In the genomic region with DNA sequence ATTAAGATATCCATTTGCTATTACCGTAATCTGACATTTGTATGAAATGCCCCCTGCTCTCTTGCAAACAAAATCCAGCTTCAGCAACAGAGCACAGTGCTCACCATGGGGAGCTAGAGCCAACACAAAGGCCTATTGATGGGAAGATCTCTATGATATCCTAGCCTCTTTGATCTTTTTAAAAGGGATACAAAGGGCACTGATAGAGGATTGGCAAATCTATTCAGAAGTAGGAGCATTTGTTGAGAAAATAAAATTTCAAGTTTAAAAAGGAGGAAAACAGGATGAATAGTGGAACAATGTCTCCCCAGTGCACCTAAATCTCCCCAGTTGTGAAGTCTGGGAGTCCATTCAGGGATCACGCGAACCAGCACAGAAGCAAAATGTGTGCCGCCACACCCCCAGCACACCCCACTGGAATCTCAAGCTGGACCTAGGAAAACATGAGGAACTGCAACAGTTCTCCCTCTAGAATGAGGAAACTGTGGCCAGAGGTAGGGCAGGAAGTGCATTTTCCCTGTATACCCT, we compare ENCODE assay signal across 21 cellular contexts. TPM values are rescaled to one million over a fixed set of nuclear protein-coding genes. Genes with fewer than 3 reads are reported as not detected.
DNase-seq lines count a peak whose midpoint lies in the region; TF ChIP-seq lines count a peak whose summit lies in the region.
"Had no signal": no experiment of that assay in that cellular context is flagged by ENCODE, and none has a peak within 500 bp of the region (broad histone marks: within the 10 kb centered on the region; RNA-seq: fewer than 3 reads in every experiment).

No MANE protein-coding gene starts in this region.

- intact Hi-C loops in sigmoid colon (cut with DNase I) = no loop called here
- intact Hi-C loops in stomach (cut with DNase I; ENCODE audit: low total_unique reads) = no loop called here

- 95 to 97% methylated on average over 4 of the region's 4 CpGs for WGBS in sigmoid colon, 2 donors
- WGBS in stomach, 5 donors = 86 to 100% (median 97%) methylated on average over 4 of the region's 4 CpGs

- H3K9me3 ChIP-seq in HUES48 (ENCODE audit: control insufficient read depth, insufficient read depth, low read length) (no peaks in the 10 kb centered on the region), sigmoid colon (no peaks in the 10 kb centered on the region), stomach (no peaks in the 10 kb centered on the region)
- H3K9me3 ChIP-seq in CD8-positive, alpha-beta memory T cell (ENCODE audit: low read length) = no peaks in the 10 kb centered on the region
- H3K9me3 ChIP-seq: lower lobe of right lung had no signal

- POLR2A ChIA-PET in CD8-positive, alpha-beta memory T cell (lab: Charles Lee) = no interaction called here

- peaks cover 93% of the 10 kb centered on the region for H3K36me3 ChIP-seq in HUES48 (ENCODE audit: control insufficient read depth, insufficient read depth, low read length)
- peaks cover 0 to 54% (median 21%) of the 10 kb centered on the region in 4 donors for H3K36me3 ChIP-seq in sigmoid colon
- H3K36me3 ChIP-seq in CD8-positive, alpha-beta memory T cell (ENCODE audit: insufficient read depth, low read length) = peaks cover 30% of the 10 kb centered on the region
- H3K36me3 ChIP-seq in stomach = peaks cover 35 to 82% (median 72%) of the 10 kb centered on the region in 4 donors

- no peak overlapping the region for H3K4me3 Mint-ChIP-seq in CD8-positive, alpha-beta memory T cell
- H3K4me3 Mint-ChIP-seq: natural killer cell treated with Interleukin-12 subunit alpha and Interleukin-12 subunit beta and Interleukin-15 and Interleukin-18, amount 100 ng/mL, for 72 hours; stimulated activated naive CD8-positive, alpha-beta T cell treated with anti-CD3 and anti-CD28 coated beads, Interleukin-15, Interleukin-2, amounts not matched to agents 100 ng/mL and 50 ng/mL, for 24 hours had no signal

- CTCF ChIA-PET in CD8-positive, alpha-beta memory T cell (lab: Charles Lee) = no interaction called here

- peak overlapping the region; percentile 82 for H3K27ac ChIP-seq in HUES48 (ENCODE audit: low read depth, low read length)
- H3K27ac ChIP-seq in sigmoid colon = peak overlapping the region in 1 of 4 donors; percentile 25
- H3K27ac ChIP-seq in CD8-positive, alpha-beta memory T cell (ENCODE audit: low read depth, low read length) = no peak overlapping the region
- H3K27ac ChIP-seq in stomach = no peak overlapping the region
- H3K27ac ChIP-seq: lower lobe of right lung, SK-N-MC had no signal

- H3K9ac ChIP-seq in HUES48 (ENCODE audit: low read depth, low read length) = no peak overlapping the region

- DNase-seq in SW480 (ENCODE audit: low spot score) = peak; percentile 64
- peak; percentile 51 for DNase-seq in kidney tubule cell (ENCODE audit: low spot score)
- peak; percentile 20 for DNase-seq in sigmoid colon
- DNase-seq in H4 (ENCODE audit: low spot score) = no peak
- no peak for DNase-seq in CD8-positive, alpha-beta memory T cell
- no peak for DNase-seq in stomach
- DNase-seq: activated CD4-positive, CD25-positive, alpha-beta regulatory T cell treated with anti-CD3 and anti-CD28 coated beads, Interleukin-2, amount 50 U/mL, for 72 hours; GF-D8; lower lobe of right lung; NCI-H2107; NCI-H774; PC-3; stimulated activated CD4-positive, alpha-beta T cell treated with anti-CD3 and anti-CD28 coated beads, Interleukin-15, amount 100 ng/mL, for 24 hours; T1000 had no signal

- H3K27me3 Mint-ChIP-seq in CD8-positive, alpha-beta memory T cell = no peaks in the 10 kb centered on the region
- H3K27me3 Mint-ChIP-seq: natural killer cell treated with Interleukin-12 subunit alpha and Interleukin-12 subunit beta and Interleukin-15 and Interleukin-18, amount 100 ng/mL, for 72 hours; stimulated activated naive CD8-positive, alpha-beta T cell treated with anti-CD3 and anti-CD28 coated beads, Interleukin-15, Interleukin-2, amounts not matched to agents 100 ng/mL and 50 ng/mL, for 24 hours had no signal

- H3K4me1 Mint-ChIP-seq in CD8-positive, alpha-beta memory T cell = peaks cover 0 to 2% (median 0%) of the 10 kb centered on the region in 3 donors

- no peaks in the 10 kb centered on the region for H3K9me3 Mint-ChIP-seq in CD8-positive, alpha-beta memory T cell
- H3K9me3 Mint-ChIP-seq: natural killer cell treated with Interleukin-12 subunit alpha and Interleukin-12 subunit beta and Interleukin-15 and Interleukin-18, amount 100 ng/mL, for 72 hours; stimulated activated naive CD8-positive, alpha-beta T cell treated with anti-CD3 and anti-CD28 coated beads, Interleukin-15, Interleukin-2, amounts not matched to agents 100 ng/mL and 50 ng/mL, for 24 hours had no signal

- H3K4me1 ChIP-seq in HUES48 (ENCODE audit: control insufficient read depth, insufficient read depth, low read length) (peaks cover 13% of the 10 kb centered on the region; the same call in 1 of the 2 replicates), sigmoid colon (peaks cover 0 to 24% (median 12%) of the 10 kb centered on the region in 4 donors), stomach (peaks cover 0 to 24% (median 11%) of the 10 kb centered on the region in 4 donors)
- no peaks in the 10 kb centered on the region for H3K4me1 ChIP-seq in CD8-positive, alpha-beta memory T cell (ENCODE audit: insufficient read depth, low read length)

- peak overlapping the region in 1 of 8 donors; percentile 23 for H3K27ac Mint-ChIP-seq in CD8-positive, alpha-beta memory T cell
- H3K27ac Mint-ChIP-seq: natural killer cell treated with Interleukin-12 subunit alpha and Interleukin-12 subunit beta and Interleukin-15 and Interleukin-18, amount 100 ng/mL, for 72 hours; stimulated activated naive CD8-positive, alpha-beta T cell treated with anti-CD3 and anti-CD28 coated beads, Interleukin-15, Interleukin-2, amounts not matched to agents 100 ng/mL and 50 ng/mL, for 24 hours had no signal

- peaks cover 27 to 97% (median 40%) of the 10 kb centered on the region in 3 donors for H3K36me3 Mint-ChIP-seq in CD8-positive, alpha-beta memory T cell

- H3K27me3 ChIP-seq in HUES48 (ENCODE audit: control insufficient read depth, insufficient read depth, low read length) (no peaks in the 10 kb centered on the region), sigmoid colon (no peaks in the 10 kb centered on the region), stomach (no peaks in the 10 kb centered on the region)
- no peaks in the 10 kb centered on the region for H3K27me3 ChIP-seq in CD8-positive, alpha-beta memory T cell (ENCODE audit: insufficient read depth, low read length, poor library complexity, severe bottlenecking)

- H3K4me3 ChIP-seq in HUES48 (ENCODE audit: low read depth, low read length) (no peak overlapping the region), sigmoid colon (no peak overlapping the region), stomach (no peak overlapping the region)
- H3K4me3 ChIP-seq in CD8-positive, alpha-beta memory T cell (ENCODE audit: low read length) = no peak overlapping the region
- H3K4me3 ChIP-seq: K562, lower lobe of right lung, SK-N-MC had no signal

- TF ChIP-seq POLR2A in sigmoid colon (IDR thresholded peaks at IDR 0.05) (no peak), stomach (IDR thresholded peaks at IDR 0.05) (no peak)

- TF ChIP-seq CTCF in sigmoid colon (IDR thresholded peaks at IDR 0.05) (no peak), stomach (IDR thresholded peaks at IDR 0.05) (no peak)

- no peak for TF ChIP-seq EP300 in sigmoid colon (IDR thresholded peaks at IDR 0.05)
- TF ChIP-seq EP300 in stomach (IDR thresholded peaks at IDR 0.05) = no peak

RNA-seq across cellular contexts. Expression of gene MRAP, which starts 32.2 kb away (rescaled TPM):
- total RNA-seq in sigmoid colon (1 to 10 TPM in 1 of 4 donors, not detected in 3; 1.1 TPM), stomach (under 1 TPM in 1 of 5 donors, not detected in 4; 0.55 TPM)
- polyA plus RNA-seq in sigmoid colon (1 to 10 TPM in 1 of 3 donors, not detected in 2; 6.5 TPM), stomach (under 1 TPM in 1 of 3 donors, not detected in 2; 0.30 TPM)
- not detected in 2 replicates for total RNA-seq in H4 (2014; rRNA removed; shearing (Covaris generic))
- not detected for total RNA-seq in CD8-positive, alpha-beta memory T cell
- polyA plus RNA-seq in CD8-positive, alpha-beta memory T cell = not detected
- total RNA-seq: chondrocyte; frontal cortex; K562; lower lobe of right lung; natural killer cell treated with Interleukin-12 subunit alpha and Interleukin-12 subunit beta and Interleukin-15 and Interleukin-18, amount 100 ng/mL, for 72 hours; PC-3 had no signal

RNA-seq across cellular contexts. Expression of gene MIS18A, which starts 52.0 kb away (rescaled TPM):
- total RNA-seq in sigmoid colon (1 to 10 TPM; 2.4 to 6.4 (median 4.4) TPM), stomach (1 to 10 TPM in 3 of 5 donors, not detected in 2; 1.4 to 9.5 (median 1.4) TPM)
- polyA plus RNA-seq in sigmoid colon (10 to 100 TPM in 2 of 3 donors, 1 to 10 TPM in 1; 9.0 to 12.0 (median 11.5) TPM), stomach (10 to 100 TPM in 1 of 3 donors, 1 to 10 TPM in 2; 7.7 to 10.7 (median 8.3) TPM)
- 37.8 and 38.3 TPM in 2 replicates for total RNA-seq in H4 (2014; rRNA removed; shearing (Covaris generic))
- total RNA-seq in CD8-positive, alpha-beta memory T cell = 10 to 100 TPM; 27.6 to 29.7 TPM
- 10.7 TPM for polyA plus RNA-seq in CD8-positive, alpha-beta memory T cell

Comparison
In these comparisons a context has a peak if more than half of its experiments do, and no peak if none do; other contexts are left out.
1. DNase-seq: peak in SW480 (single experiment), kidney tubule cell (single experiment) and sigmoid colon (single experiment); none in H4 (single experiment), CD8-positive, alpha-beta memory T cell (0 of 5) and stomach (single experiment).